In the genomic region with DNA sequence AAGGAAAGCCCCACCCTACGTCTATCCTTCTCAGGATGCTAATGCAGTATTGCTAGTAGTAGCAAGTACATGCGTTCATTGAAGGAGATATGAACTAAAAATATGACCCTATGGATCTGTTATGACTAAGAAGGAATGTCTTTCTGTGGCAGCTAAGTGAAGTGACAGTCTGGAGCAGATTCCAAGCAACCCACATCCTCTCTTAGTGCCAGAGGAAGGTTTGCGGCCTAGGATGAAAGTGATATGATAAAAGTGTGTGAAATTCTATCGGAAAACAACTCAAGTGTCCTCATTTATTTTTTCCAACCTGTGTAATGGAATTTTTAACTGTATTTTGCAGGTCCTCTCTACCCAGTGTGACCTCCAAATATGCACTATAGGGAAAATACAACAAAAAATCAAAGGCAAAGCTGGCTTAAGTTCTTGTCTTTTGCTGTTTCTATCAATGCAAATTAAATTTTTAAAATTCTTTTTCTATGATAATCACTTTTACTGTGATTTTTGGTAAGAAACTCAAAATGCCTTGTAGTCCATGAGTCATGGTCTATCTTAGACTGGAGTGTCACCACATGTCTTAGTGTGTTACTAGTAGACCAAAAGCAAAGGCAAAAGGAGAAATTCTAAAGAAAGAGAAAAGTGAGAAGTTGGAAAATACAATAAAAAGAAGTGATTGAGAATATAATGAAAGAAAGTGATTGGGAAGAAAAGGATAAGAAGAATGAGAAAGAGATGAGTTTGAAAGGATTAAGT, we compare ENCODE assay signal across 22 cellular contexts.
A peak's percentile ranks its signal among the peaks of the same experiment; 100 is the strongest.
DNase-seq lines count a peak whose midpoint lies in the region; ATAC-seq, FAIRE-seq and TF ChIP-seq lines count a peak whose summit lies in the region.
"Had no signal": no experiment of that assay in that cellular context is flagged by ENCODE, and none has a peak within 500 bp of the region (broad histone marks: within the 10 kb centered on the region; RNA-seq: fewer than 3 reads in every experiment).

No MANE protein-coding gene starts in this region.

- peaks cover 3% of the 10 kb centered on the region for H3K27me3 Mint-ChIP-seq in activated CD8-positive, alpha-beta T cell treated with anti-CD3 and anti-CD28 coated beads for 36 hours

- DNase-seq in EH (ENCODE audit: low read depth) (peak; percentile 88), M059J (ENCODE audit: low read depth) (peak; percentile 74), endothelial cell of umbilical vein (ENCODE audit: low read depth, low spot score) (no peak), osteoblast (ENCODE audit: insufficient read length, low spot score, missing footprints) (peak; percentile 45), germinal center (ENCODE audit: low spot score) (no peak), ureter (ENCODE audit: low spot score) (no peak)
- DNase-seq in activated CD8-positive, alpha-beta T cell treated with anti-CD3 and anti-CD28 coated beads for 36 hours, result no peak
- DNase-seq: activated CD4-positive, alpha-beta T cell treated with anti-CD3 and anti-CD28 coated beads for 48 hours; activated naive CD4-positive, alpha-beta T cell treated with anti-CD3 and anti-CD28 coated beads for 36 hours; body of pancreas; C1 segment of cervical spinal cord; dorsolateral prefrontal cortex; esophagus squamous epithelium; Karpas-422; left ventricle myocardium inferior; NCI-H1417 treated with DMSO at 0.1 percent for 48 hours; stimulated activated CD4-positive, alpha-beta T cell treated with anti-CD3 and anti-CD28 coated beads, Interleukin-4, amount 100 ng/mL, for 4 hours had no signal

- peak; percentile 43 for FAIRE-seq in endothelial cell of umbilical vein (lab: Jason Lieb, UNC)
- FAIRE-seq: GM19239 had no signal

- H4K20me1 ChIP-seq in endothelial cell of umbilical vein (replicated peaks; ENCODE audit: control insufficient read depth, extremely low read depth, insufficient read depth, low read length) (no peaks in the 10 kb centered on the region), osteoblast (ENCODE audit: insufficient read depth, low read length) (no peaks in the 10 kb centered on the region)

- H3K9ac ChIP-seq in endothelial cell of umbilical vein (replicated peaks; ENCODE audit: extremely low read depth, insufficient read depth, low read length), result no peak overlapping the region
- H3K9ac ChIP-seq: parathyroid adenoma had no signal

- TF ChIP-seq CTCF in endothelial cell of umbilical vein (IDR thresholded peaks at IDR 0.05; ENCODE audit: extremely low read depth in 1 of 2, insufficient read depth in 1 of 2, low read depth in 1 of 2, low read length in 2 of 2) (no peak), osteoblast (IDR thresholded peaks at IDR 0.05; ENCODE audit: extremely low read depth, low read depth, low read length) (no peak)
- TF ChIP-seq CTCF in activated CD8-positive, alpha-beta T cell treated with anti-CD3 and anti-CD28 coated beads for 36 hours (IDR thresholded peaks at IDR 0.05), result no peak

- intact Hi-C loops in endothelial cell of umbilical vein (cut with micrococcal nuclease), result no loop called here
- intact Hi-C loops in activated CD8-positive, alpha-beta T cell treated with anti-CD3 and anti-CD28 coated beads for 36 hours (cut with micrococcal nuclease), result no loop called here

- H3K79me2 ChIP-seq in endothelial cell of umbilical vein (ENCODE audit: control insufficient read depth, insufficient read depth, low read length) (no peaks in the 10 kb centered on the region), osteoblast (ENCODE audit: insufficient read depth, low read length) (no peaks in the 10 kb centered on the region)
- H3K79me2 ChIP-seq: parathyroid adenoma had no signal

- H3K27ac ChIP-seq in endothelial cell of umbilical vein (ENCODE audit: insufficient read depth, low read depth, low read length) (no peak overlapping the region), osteoblast (ENCODE audit: low read depth, low read length) (peak overlapping the region; percentile 88)
- H3K27ac ChIP-seq: body of pancreas, dorsolateral prefrontal cortex, esophagus squamous epithelium, HL-60, left ventricle myocardium inferior, parathyroid adenoma, thoracic aorta had no signal

- H3K9me3 ChIP-seq in endothelial cell of umbilical vein (replicated peaks; ENCODE audit: control insufficient read depth, insufficient read depth, low read length) (no peaks in the 10 kb centered on the region), osteoblast (ENCODE audit: low read depth, low read length) (no peaks in the 10 kb centered on the region)
- H3K9me3 ChIP-seq: body of pancreas, esophagus squamous epithelium, thoracic aorta had no signal

- ATAC-seq in activated CD8-positive, alpha-beta T cell treated with anti-CD3 and anti-CD28 coated beads for 36 hours, result no peak
- ATAC-seq in HG02610 (IDR thresholded peaks at IDR 0.05; ENCODE audit: unreplicated experiment), result no peak
- ATAC-seq: body of pancreas had no signal

- H3K4me3 Mint-ChIP-seq in activated CD8-positive, alpha-beta T cell treated with anti-CD3 and anti-CD28 coated beads for 36 hours, result no peak overlapping the region
- H3K4me3 Mint-ChIP-seq: activated naive CD4-positive, alpha-beta T cell treated with anti-CD3 and anti-CD28 coated beads for 36 hours had no signal

- no peaks in the 10 kb centered on the region for H3K4me1 Mint-ChIP-seq in activated CD8-positive, alpha-beta T cell treated with anti-CD3 and anti-CD28 coated beads for 36 hours (ENCODE audit: low read depth)

- H3K4me1 ChIP-seq in endothelial cell of umbilical vein (ENCODE audit: control insufficient read depth, extremely low read depth, insufficient read depth, low read length), result no peaks in the 10 kb centered on the region
- H3K4me1 ChIP-seq in osteoblast (ENCODE audit: insufficient read depth, low read length), result peaks cover 34% of the 10 kb centered on the region
- H3K4me1 ChIP-seq: body of pancreas, esophagus squamous epithelium, left ventricle myocardium inferior, parathyroid adenoma had no signal

- H3K36me3 Mint-ChIP-seq in activated CD8-positive, alpha-beta T cell treated with anti-CD3 and anti-CD28 coated beads for 36 hours (ENCODE audit: low read depth), result no peaks in the 10 kb centered on the region

- BruUV-seq in endothelial cell of umbilical vein (replicated peaks; lab: Mats Ljungman, UMichigan), result no TSS peak

- H3K27ac Mint-ChIP-seq in activated CD8-positive, alpha-beta T cell treated with anti-CD3 and anti-CD28 coated beads for 36 hours, result no peak overlapping the region
- H3K27ac Mint-ChIP-seq: activated naive CD4-positive, alpha-beta T cell treated with anti-CD3 and anti-CD28 coated beads for 36 hours had no signal

- no peak overlapping the region for H3K4me3 ChIP-seq in endothelial cell of umbilical vein (replicated peaks in 1 of 3; ENCODE audit: insufficient read depth in 1 of 3, low read depth in 1 of 3, low read length in 3 of 3)
- no peak overlapping the region for H3K4me3 ChIP-seq in osteoblast (ENCODE audit: insufficient read depth, low read length)
- H3K4me3 ChIP-seq: body of pancreas, dorsolateral prefrontal cortex, esophagus squamous epithelium, left ventricle myocardium inferior, thoracic aorta had no signal

- POLR2A ChIA-PET in endothelial cell of umbilical vein (lab: Charles Lee), result no interaction called here
- POLR2A ChIA-PET in activated CD8-positive, alpha-beta T cell treated with anti-CD3 and anti-CD28 coated beads for 36 hours (lab: Charles Lee), result no interaction called here

- H3K9me1 ChIP-seq in endothelial cell of umbilical vein (replicated peaks; ENCODE audit: control insufficient read depth, extremely low read depth, insufficient read depth, low read length), result no peaks in the 10 kb centered on the region

- H3K36me3 ChIP-seq in endothelial cell of umbilical vein (ENCODE audit: control insufficient read depth in 2 of 2, extremely low read depth in 1 of 2, insufficient read depth in 2 of 2, low read length in 2 of 2) (no peaks in the 10 kb centered on the region), osteoblast (ENCODE audit: insufficient read depth, low read length) (no peaks in the 10 kb centered on the region)
- H3K36me3 ChIP-seq: esophagus squamous epithelium, left ventricle myocardium inferior, thoracic aorta had no signal

- H3K27me3 ChIP-seq in endothelial cell of umbilical vein (ENCODE audit: control insufficient read depth in 2 of 2, insufficient read depth in 2 of 2, low read length in 2 of 2), result peaks cover 0 to 4% of the 10 kb centered on the region in 2 experiments
- H3K27me3 ChIP-seq in osteoblast (ENCODE audit: insufficient read depth, low read length), result no peaks in the 10 kb centered on the region
- H3K27me3 ChIP-seq: body of pancreas, dorsolateral prefrontal cortex, esophagus squamous epithelium had no signal

- no peak for TF ChIP-seq POLR2A in endothelial cell of umbilical vein (IDR thresholded peaks at IDR 0.05; ENCODE audit: low read depth, low read length)

- H3K9me3 Mint-ChIP-seq in activated CD8-positive, alpha-beta T cell treated with anti-CD3 and anti-CD28 coated beads for 36 hours, result peaks cover under 1% of the 10 kb centered on the region
- H3K9me3 Mint-ChIP-seq: activated naive CD4-positive, alpha-beta T cell treated with anti-CD3 and anti-CD28 coated beads for 36 hours had no signal

- H3K4me2 ChIP-seq in endothelial cell of umbilical vein (ENCODE audit: insufficient read depth, low read length) (no peak overlapping the region), osteoblast (ENCODE audit: insufficient read depth, low read length) (peak overlapping the region; percentile 69)

- CTCF ChIA-PET in endothelial cell of umbilical vein (lab: Charles Lee), result no interaction called here
- CTCF ChIA-PET in activated CD8-positive, alpha-beta T cell treated with anti-CD3 and anti-CD28 coated beads for 36 hours (lab: Charles Lee), result interaction anchor here (0.9 kb wide), 1 partner anchor 9 kb away, joined by 4 read pairs; no protein-coding TSS in a partner anchor

- H2AFZ ChIP-seq in endothelial cell of umbilical vein (ENCODE audit: low read depth, low read length) (no peak overlapping the region), osteoblast (ENCODE audit: low read length) (no peak overlapping the region)
- H2AFZ ChIP-seq: parathyroid adenoma had no signal

- dilution Hi-C loops in endothelial cell of umbilical vein (cut with MboI; ENCODE audit: extremely low pct_ligation_motif_present, low sequenced_read_pairs), result no loop called here

TF ChIP-seq in endothelial cell of umbilical vein, 7 proteins besides CTCF, POLR2A, EP300 and RAD21 (continues in another document):
- TF ChIP-seq, protein P1, sequence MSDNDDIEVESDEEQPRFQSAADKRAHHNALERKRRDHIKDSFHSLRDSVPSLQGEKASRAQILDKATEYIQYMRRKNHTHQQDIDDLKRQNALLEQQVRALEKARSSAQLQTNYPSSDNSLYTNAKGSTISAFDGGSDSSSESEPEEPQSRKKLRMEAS (IDR thresholded peaks at IDR 0.05; ENCODE audit: insufficient read depth, insufficient read length), result no peak
- TF ChIP-seq GATA2 (IDR thresholded peaks at IDR 0.05; ENCODE audit: insufficient read depth, insufficient read length, low read depth, low read length), result no peak
- TF ChIP-seq MYC (IDR thresholded peaks at IDR 0.05; ENCODE audit: low read depth, low read length), result no peak
- TF ChIP-seq JUN (IDR thresholded peaks at IDR 0.05; ENCODE audit: borderline replicate concordance, insufficient read depth, insufficient read length, low read depth), result no peak
- no peak for TF ChIP-seq POLR2AphosphoS5 (IDR thresholded peaks at IDR 0.05; ENCODE audit: insufficient read depth, low read depth, low read length)
- TF ChIP-seq FOS (IDR thresholded peaks at IDR 0.05; ENCODE audit: borderline replicate concordance, insufficient read depth, low read length), result no peak

Comparison
In these comparisons a context has a peak if more than half of its experiments do, and no peak if none do; other contexts are left out.
1. DNase-seq: peak in EH (single experiment), M059J (single experiment) and osteoblast (single experiment); none in endothelial cell of umbilical vein (single experiment), germinal center (single experiment), ureter (single experiment) and activated CD8-positive, alpha-beta T cell treated with anti-CD3 and anti-CD28 coated beads for 36 hours (single experiment).